Comparison of ENCODE assay signal across 25 cellular contexts in the genomic region with DNA sequence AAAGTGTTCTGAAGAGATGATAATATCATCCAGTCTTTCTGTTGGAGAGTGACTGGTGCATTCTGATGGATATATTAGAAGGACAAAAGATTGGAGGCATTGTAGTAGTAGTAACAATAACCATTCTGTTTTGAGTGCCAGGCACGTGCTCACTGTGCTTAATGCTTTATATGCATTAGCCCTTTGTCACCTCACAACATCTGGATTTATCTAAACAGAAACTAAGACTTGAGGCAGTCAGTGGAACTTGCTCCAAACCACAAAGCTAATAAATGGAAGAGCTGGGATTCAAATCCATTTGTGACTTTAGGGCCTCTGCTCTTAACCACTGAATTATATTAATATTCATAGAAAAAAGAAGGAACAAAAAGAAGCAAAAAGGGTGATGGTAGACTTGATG.
"Had no signal": no experiment of that assay in that cellular context is flagged by ENCODE, and none has a peak within 500 bp of the region (broad histone marks: within the 10 kb centered on the region; RNA-seq: fewer than 3 reads in every experiment).

No MANE protein-coding gene starts in this region.

- H3K4me1 Mint-ChIP-seq: neural progenitor cell; stimulated activated naive CD8-positive, alpha-beta T cell treated with anti-CD3 and anti-CD28 coated beads, Interleukin-15, amount 100 ng/mL, for 72 hours had no signal

- H3K4me1 ChIP-seq: prostate gland had no signal

- FAIRE-seq: colon had no signal

- H3K9me3 Mint-ChIP-seq: nephron, neural progenitor cell had no signal

- ATAC-seq: gastrocnemius medialis; heart left ventricle; left cardiac atrium; left lung; naive thymus-derived CD4-positive, alpha-beta T cell; sciatic nerve; stimulated activated naive CD8-positive, alpha-beta T cell treated with anti-CD3 and anti-CD28 coated beads, Interleukin-15, amount 100 ng/mL, for 72 hours had no signal

- H3K9ac ChIP-seq: neural progenitor cell had no signal

- H3K4me3 ChIP-seq: dorsolateral prefrontal cortex, gastrocnemius medialis, heart left ventricle, hepatocyte, left lung, neural progenitor cell, prostate gland, right atrium auricular region, smooth muscle cell, thyroid gland had no signal

- H3K27me3 Mint-ChIP-seq: naive thymus-derived CD4-positive, alpha-beta T cell; stimulated activated naive CD8-positive, alpha-beta T cell treated with anti-CD3 and anti-CD28 coated beads, Interleukin-15, amount 100 ng/mL, for 72 hours had no signal

- H3K27ac ChIP-seq: hepatocyte, left lung, neural progenitor cell, prostate gland, right atrium auricular region, thyroid gland had no signal

- H3K27ac Mint-ChIP-seq: nephron; neural progenitor cell; stimulated activated naive CD8-positive, alpha-beta T cell treated with anti-CD3 and anti-CD28 coated beads, Interleukin-15, amount 100 ng/mL, for 72 hours had no signal

- DNase-seq: dorsolateral prefrontal cortex; effector CD4-positive, alpha-beta T cell; gastrocnemius medialis; heart left ventricle; left cardiac atrium; left lung; mesendoderm; midbrain; naive thymus-derived CD4-positive, alpha-beta T cell; stimulated activated CD4-positive, alpha-beta T cell treated with anti-CD3 and anti-CD28 coated beads, Interleukin-12 subunit alpha, Interleukin-12 subunit beta, amount 100 ng/mL, for 4 hours; stimulated activated CD4-positive, alpha-beta T cell treated with anti-CD3 and anti-CD28 coated beads, Interleukin-1b, Interleukin-23, amount 100 ng/mL, for 48 hours; stimulated activated CD4-positive, alpha-beta T cell treated with anti-CD3 and anti-CD28 coated beads, Interleukin-4, amount 100 ng/mL, for 1 hour; stimulated activated CD8-positive, alpha-beta memory T cell treated with anti-CD3 and anti-CD28 coated beads, Interleukin-4, amount 100 ng/mL, for 48 hours; stimulated activated naive CD4-positive, alpha-beta T cell; stimulated activated naive CD8-positive, alpha-beta T cell treated with anti-CD3 and anti-CD28 coated beads, Interleukin-15, amount 100 ng/mL, for 72 hours; thyroid gland; trophoblast cell had no signal

- H3K4me3 Mint-ChIP-seq: naive thymus-derived CD4-positive, alpha-beta T cell; nephron; neural progenitor cell; stimulated activated naive CD8-positive, alpha-beta T cell treated with anti-CD3 and anti-CD28 coated beads, Interleukin-15, amount 100 ng/mL, for 72 hours had no signal

- H3K27me3 ChIP-seq: dorsolateral prefrontal cortex, gastrocnemius medialis, heart left ventricle, hepatocyte, left lung, neural progenitor cell, right atrium auricular region, thyroid gland had no signal

- H3K4me2 ChIP-seq: hepatocyte, neural progenitor cell, smooth muscle cell had no signal

- H2AFZ ChIP-seq: hepatocyte, neural progenitor cell had no signal

- H3K9me3 ChIP-seq: gastrocnemius medialis, heart left ventricle, left lung, prostate gland, right atrium auricular region, thyroid gland had no signal

- H3K36me3 ChIP-seq: gastrocnemius medialis, heart left ventricle, left lung, neural progenitor cell, prostate gland, right atrium auricular region, thyroid gland had no signal
